Comparison of ENCODE assay signal across 9 cellular contexts in the genomic region with DNA sequence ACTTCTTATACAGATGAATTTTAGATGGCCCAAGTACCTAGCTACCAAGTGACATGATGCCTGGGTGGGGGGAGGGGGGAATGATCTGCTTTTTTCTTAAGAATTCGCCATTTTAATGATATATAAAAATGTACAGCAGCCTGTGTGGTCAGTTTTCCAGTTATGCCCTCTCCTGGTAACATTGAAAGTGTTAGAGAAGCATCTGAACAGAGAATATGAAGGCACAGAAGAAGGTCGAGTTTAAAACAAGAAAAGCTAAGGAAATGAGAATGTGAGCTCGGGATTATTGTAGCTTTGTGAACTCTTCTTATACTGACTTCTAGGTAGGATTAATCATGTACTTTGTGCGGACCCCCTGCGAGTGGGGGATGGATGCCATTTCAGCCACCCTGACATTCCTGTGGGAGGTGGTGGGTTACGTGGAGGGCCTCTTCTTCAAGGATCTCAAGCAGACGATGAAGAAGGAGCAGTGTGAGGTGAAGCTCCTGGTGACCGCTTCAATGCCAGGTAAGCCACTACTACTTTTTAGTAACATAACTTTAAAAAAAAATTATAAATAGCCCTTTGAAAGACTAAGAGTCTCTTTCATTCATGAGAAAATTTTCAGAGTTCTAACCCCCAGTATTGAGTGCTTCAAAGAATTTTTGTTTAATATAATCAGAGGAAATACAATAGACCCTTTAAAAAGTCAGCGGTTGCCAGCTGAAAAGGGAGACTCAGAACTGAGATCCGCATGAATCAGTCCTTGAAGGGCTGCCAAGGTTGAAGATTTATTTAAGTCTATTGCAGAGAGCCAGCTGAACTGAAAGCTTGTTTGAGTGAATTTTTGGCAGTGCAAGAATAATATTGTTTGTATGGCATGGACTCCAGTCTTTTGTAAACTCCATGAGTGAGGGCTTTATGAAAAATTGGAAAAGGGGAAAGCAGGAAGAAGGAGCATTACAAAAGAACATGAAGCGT.
DNase-seq lines count a peak whose midpoint lies in the region; ATAC-seq and TF ChIP-seq lines count a peak whose summit lies in the region.
"Had no signal": no experiment of that assay in that cellular context is flagged by ENCODE, and none has a peak within 500 bp of the region (broad histone marks: within the 10 kb centered on the region; RNA-seq: fewer than 3 reads in every experiment).

No MANE protein-coding gene starts in this region.

- H3K4me3 Mint-ChIP-seq in activated CD4-positive, alpha-beta memory T cell treated with anti-CD3 and anti-CD28 coated beads for 36 hours = no peak overlapping the region

- intact Hi-C loops in activated CD4-positive, alpha-beta memory T cell treated with anti-CD3 and anti-CD28 coated beads for 36 hours (cut with micrococcal nuclease) = no loop called here

- DNase-seq in DMS79 (lab: John Stamatoyannopoulos, UW) = peak; percentile 1
- DNase-seq in RWPE1 (ENCODE audit: low spot score) = peak; percentile 29
- peak; percentile 96 for DNase-seq in fibroblast of the aortic adventitia (ENCODE audit: low read depth)
- DNase-seq in omental fat pad (ENCODE audit: low spot score) = no peak
- no peak for DNase-seq in activated CD4-positive, alpha-beta memory T cell treated with anti-CD3 and anti-CD28 coated beads for 36 hours
- DNase-seq in DMS114 treated with DMSO at 0.1 percent for 48 hours (lab: John Stamatoyannopoulos, UW; ENCODE audit: unreplicated experiment) = no peak
- no peak for DNase-seq in central memory CD4-positive, alpha-beta T cell
- no peak for DNase-seq in NCI-H345 treated with DMSO at 0.1 percent for 48 hours (lab: John Stamatoyannopoulos, UW; ENCODE audit: unreplicated experiment)
- DNase-seq: glutamatergic neuron had no signal

- POLR2A ChIA-PET in RWPE1 (lab: Yijun Ruan, JAX; ENCODE audit: low non-redundant PET) = no interaction called here
- POLR2A ChIA-PET in activated CD4-positive, alpha-beta memory T cell treated with anti-CD3 and anti-CD28 coated beads for 36 hours (lab: Charles Lee) = no interaction called here

- H3K27ac ChIP-seq in RWPE1 = no peak overlapping the region

- no peaks in the 10 kb centered on the region for H3K4me1 Mint-ChIP-seq in activated CD4-positive, alpha-beta memory T cell treated with anti-CD3 and anti-CD28 coated beads for 36 hours (ENCODE audit: low read depth)

- H3K9me3 Mint-ChIP-seq in activated CD4-positive, alpha-beta memory T cell treated with anti-CD3 and anti-CD28 coated beads for 36 hours = no peaks in the 10 kb centered on the region

- CTCF ChIA-PET in RWPE1 (lab: Yijun Ruan, JAX) = interaction anchor here (0.6 kb wide), 1 partner anchor 27 kb away, joined by 3 read pairs; no protein-coding TSS in a partner anchor
- CTCF ChIA-PET in activated CD4-positive, alpha-beta memory T cell treated with anti-CD3 and anti-CD28 coated beads for 36 hours (lab: Charles Lee) = interaction anchor here (0.6 to 2.0 kb wide), 4 partner anchors 27 to 510 kb away, joined by 3 to 7 read pairs (median 3); no protein-coding TSS in a partner anchor

- H3K27ac Mint-ChIP-seq in activated CD4-positive, alpha-beta memory T cell treated with anti-CD3 and anti-CD28 coated beads for 36 hours = no peak overlapping the region

- no peaks in the 10 kb centered on the region for H3K36me3 Mint-ChIP-seq in activated CD4-positive, alpha-beta memory T cell treated with anti-CD3 and anti-CD28 coated beads for 36 hours

- TF ChIP-seq CTCF in RWPE1 (conservative IDR thresholded peaks at IDR 0.05; ENCODE audit: low read depth) (no peak), fibroblast of the aortic adventitia (IDR thresholded peaks at IDR 0.05; ENCODE audit: insufficient read depth, low read length) (no peak), omental fat pad (IDR thresholded peaks at IDR 0.05) (no peak)

- H3K4me3 ChIP-seq in fibroblast of the aortic adventitia (ENCODE audit: low read depth, low read length) = peak overlapping the region; percentile 43

- H3K27me3 Mint-ChIP-seq in activated CD4-positive, alpha-beta memory T cell treated with anti-CD3 and anti-CD28 coated beads for 36 hours = no peaks in the 10 kb centered on the region

- peak; percentile 86 for ATAC-seq in omental fat pad (ENCODE audit: low FRiP score)

Comparison
In these comparisons a context has a peak if more than half of its experiments do, and no peak if none do; other contexts are left out.
1. DNase-seq: peak in DMS79 (single experiment), RWPE1 (single experiment) and fibroblast of the aortic adventitia (single experiment); none in omental fat pad (single experiment), activated CD4-positive, alpha-beta memory T cell treated with anti-CD3 and anti-CD28 coated beads for 36 hours (single experiment), DMS114 treated with DMSO at 0.1 percent for 48 hours (single experiment), central memory CD4-positive, alpha-beta T cell (single experiment) and NCI-H345 treated with DMSO at 0.1 percent for 48 hours (single experiment).